Comparison of ENCODE assay signal across 25 cellular contexts in the genomic region with DNA sequence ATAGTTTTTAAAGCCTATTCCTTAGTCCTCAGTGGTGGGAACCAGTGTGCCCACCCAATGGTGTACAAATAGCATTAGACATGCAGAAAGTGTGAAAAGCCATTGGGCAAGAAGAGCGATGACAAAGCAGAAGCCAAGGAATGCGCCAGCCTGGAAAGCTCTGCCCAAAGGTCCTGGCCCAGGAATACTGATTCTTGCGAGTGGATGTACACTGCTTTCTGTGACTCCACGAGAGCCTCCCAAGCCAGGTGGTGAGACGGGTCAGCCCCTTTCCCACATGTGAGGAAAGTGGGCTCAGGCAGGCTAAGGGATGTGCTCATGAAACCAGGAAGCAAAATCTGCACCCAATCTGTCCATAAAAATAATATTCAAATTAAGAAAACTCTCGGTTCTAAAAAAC.
"Had no signal": no experiment of that assay in that cellular context is flagged by ENCODE, and none has a peak within 500 bp of the region (broad histone marks: within the 10 kb centered on the region; RNA-seq: fewer than 3 reads in every experiment).

No MANE protein-coding gene starts in this region.

- H3K9me3 ChIP-seq: colonic mucosa, gastroesophageal sphincter, mucosa of descending colon, pancreas, suprapubic skin had no signal

- ATAC-seq: activated naive CD8-positive, alpha-beta T cell treated with anti-CD3 and anti-CD28 coated beads, Interleukin-2, amount 50 U/mL, for 24 hours; esophagus mucosa; gastroesophageal sphincter; heart right ventricle; left ventricle myocardium superior; mucosa of descending colon; naive thymus-derived CD4-positive, alpha-beta T cell; pancreas had no signal

- H3K27ac Mint-ChIP-seq: activated naive CD4-positive, alpha-beta T cell treated with anti-CD3 and anti-CD28 coated beads, Interleukin-2, amount 10 ng/mL, durations not matched to agents 7 days and 5 days; activated naive CD8-positive, alpha-beta T cell treated with anti-CD3 and anti-CD28 coated beads, Interleukin-2, amount 50 U/mL, for 24 hours; memory B cell; naive thymus-derived CD4-positive, alpha-beta T cell had no signal

- H3K4me3 ChIP-seq: colonic mucosa, gastroesophageal sphincter, heart right ventricle, mucosa of descending colon, pancreas, suprapubic skin had no signal

- H3K27me3 ChIP-seq: colonic mucosa, gastroesophageal sphincter, heart right ventricle, pancreas, suprapubic skin had no signal

- H3K4me1 Mint-ChIP-seq: activated naive CD4-positive, alpha-beta T cell treated with anti-CD3 and anti-CD28 coated beads, Interleukin-2, amount 10 ng/mL, durations not matched to agents 7 days and 5 days; activated naive CD8-positive, alpha-beta T cell treated with anti-CD3 and anti-CD28 coated beads, Interleukin-2, amount 50 U/mL, for 24 hours; brain; central memory CD8-positive, alpha-beta T cell; memory B cell; naive thymus-derived CD4-positive, alpha-beta T cell had no signal

- H3K36me3 ChIP-seq: colonic mucosa, pancreas, suprapubic skin had no signal

- H3K27ac ChIP-seq: colonic mucosa, gastroesophageal sphincter, heart right ventricle, pancreas, suprapubic skin had no signal

- FAIRE-seq: pancreas had no signal

- H3K4me1 ChIP-seq: colonic mucosa, gastroesophageal sphincter, pancreas, suprapubic skin had no signal

- H3K4me3 Mint-ChIP-seq: activated naive CD4-positive, alpha-beta T cell treated with anti-CD3 and anti-CD28 coated beads, Interleukin-2, amount 10 ng/mL, durations not matched to agents 7 days and 5 days; activated naive CD8-positive, alpha-beta T cell treated with anti-CD3 and anti-CD28 coated beads, Interleukin-2, amount 50 U/mL, for 24 hours; brain; central memory CD8-positive, alpha-beta T cell; memory B cell; naive thymus-derived CD4-positive, alpha-beta T cell; stimulated activated naive CD8-positive, alpha-beta T cell treated with anti-CD3 and anti-CD28 coated beads, Interleukin-15, Interleukin-2, amounts not matched to agents 100 ng/mL and 50 ng/mL, for 24 hours had no signal

- DNase-seq: activated CD4-positive, alpha-beta T cell treated with anti-CD3 and anti-CD28 coated beads, Interleukin-2, amount 50 U/mL, for 48 hours; activated effector memory CD4-positive, alpha-beta T cell treated with Interleukin-2 at 50 U/mL for 16 hours; activated naive CD4-positive, alpha-beta T cell treated with anti-CD3 and anti-CD28 coated beads, Interleukin-2, amount 10 ng/mL, durations not matched to agents 7 days and 5 days; activated naive CD8-positive, alpha-beta T cell treated with anti-CD3 and anti-CD28 coated beads, Interleukin-2, amount 50 U/mL, for 24 hours; activated T-cell treated with anti-CD3 and anti-CD28 coated beads, Interleukin-2, amount 50 U/mL, for 48 hours; anterior cingulate cortex; heart right ventricle; kidney glomerular epithelial cell; left ventricle myocardium superior; stimulated activated CD4-positive, alpha-beta T cell treated with anti-CD3 and anti-CD28 coated beads, Interleukin-12 subunit alpha, Interleukin-12 subunit beta, amount 100 ng/mL, for 4 hours; stimulated activated CD4-positive, alpha-beta T cell treated with anti-CD3 and anti-CD28 coated beads, Interleukin-1b, Interleukin-23, amount 100 ng/mL, for 48 hours; SW 1271; T-helper 2 cell; trophoblast cell had no signal

- H3K9me3 Mint-ChIP-seq: activated naive CD4-positive, alpha-beta T cell treated with anti-CD3 and anti-CD28 coated beads, Interleukin-2, amount 10 ng/mL, durations not matched to agents 7 days and 5 days; central memory CD8-positive, alpha-beta T cell; memory B cell; stimulated activated naive CD8-positive, alpha-beta T cell treated with anti-CD3 and anti-CD28 coated beads, Interleukin-15, Interleukin-2, amounts not matched to agents 100 ng/mL and 50 ng/mL, for 24 hours had no signal

- H3K36me3 Mint-ChIP-seq: activated naive CD4-positive, alpha-beta T cell treated with anti-CD3 and anti-CD28 coated beads, Interleukin-2, amount 10 ng/mL, durations not matched to agents 7 days and 5 days; memory B cell; naive thymus-derived CD4-positive, alpha-beta T cell had no signal

- H3K27me3 Mint-ChIP-seq: activated naive CD4-positive, alpha-beta T cell treated with anti-CD3 and anti-CD28 coated beads, Interleukin-2, amount 10 ng/mL, durations not matched to agents 7 days and 5 days; brain had no signal
